1 cellular context compared by ENCODE assay signal in the genomic region with DNA sequence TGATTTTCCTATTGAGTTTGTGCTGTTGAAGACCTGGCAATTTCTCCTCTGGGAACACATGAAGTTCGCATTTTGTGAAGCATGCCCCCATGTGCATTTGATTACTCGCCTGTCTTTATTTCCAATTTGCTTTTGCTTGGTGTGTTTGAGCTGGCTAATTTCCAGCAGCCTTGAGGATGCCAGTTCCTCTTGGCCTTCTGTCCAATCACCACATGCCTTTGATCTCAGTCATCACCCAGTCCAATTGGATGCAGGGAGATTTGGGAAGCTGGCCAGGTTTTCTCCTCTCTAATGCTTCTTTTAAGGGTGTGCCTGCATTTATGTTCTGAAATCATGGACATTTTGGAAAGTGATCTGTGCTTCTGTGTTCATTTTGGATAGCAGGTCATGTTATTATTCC.
TF ChIP-seq lines count a peak whose summit lies in the region.

No MANE protein-coding gene starts in this region.

TF ChIP-seq in K562, 482 proteins besides CTCF, POLR2A, EP300 and RAD21:
- TF ChIP-seq ZKSCAN3 (CRISPR knock-in tag; IDR thresholded peaks at IDR 0.05), result no peak
- no peak for TF ChIP-seq POLR3G (IDR thresholded peaks at IDR 0.05; ENCODE audit: extremely low read depth, insufficient read length, insufficient replicate concordance)
- TF ChIP-seq SPI1 (IDR thresholded peaks at IDR 0.05; ENCODE audit: borderline replicate concordance, low read depth, low read length), result 0 out of 2 replicates have a peak, but pooled peaks have one; percentile 3
- no peak for TF ChIP-seq SMARCB1 (IDR thresholded peaks at IDR 0.05; ENCODE audit: insufficient read length, low read depth)
- no peak for TF ChIP-seq ZFP1 (CRISPR knock-in tag; IDR thresholded peaks at IDR 0.05)
- TF ChIP-seq, protein P1, sequence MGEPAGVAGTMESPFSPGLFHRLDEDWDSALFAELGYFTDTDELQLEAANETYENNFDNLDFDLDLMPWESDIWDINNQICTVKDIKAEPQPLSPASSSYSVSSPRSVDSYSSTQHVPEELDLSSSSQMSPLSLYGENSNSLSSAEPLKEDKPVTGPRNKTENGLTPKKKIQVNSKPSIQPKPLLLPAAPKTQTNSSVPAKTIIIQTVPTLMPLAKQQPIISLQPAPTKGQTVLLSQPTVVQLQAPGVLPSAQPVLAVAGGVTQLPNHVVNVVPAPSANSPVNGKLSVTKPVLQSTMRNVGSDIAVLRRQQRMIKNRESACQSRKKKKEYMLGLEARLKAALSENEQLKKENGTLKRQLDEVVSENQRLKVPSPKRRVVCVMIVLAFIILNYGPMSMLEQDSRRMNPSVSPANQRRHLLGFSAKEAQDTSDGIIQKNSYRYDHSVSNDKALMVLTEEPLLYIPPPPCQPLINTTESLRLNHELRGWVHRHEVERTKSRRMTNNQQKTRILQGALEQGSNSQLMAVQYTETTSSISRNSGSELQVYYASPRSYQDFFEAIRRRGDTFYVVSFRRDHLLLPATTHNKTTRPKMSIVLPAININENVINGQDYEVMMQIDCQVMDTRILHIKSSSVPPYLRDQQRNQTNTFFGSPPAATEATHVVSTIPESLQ (CRISPR knock-in tag; IDR thresholded peaks at IDR 0.05), result no peak
- TF ChIP-seq, protein P2, sequence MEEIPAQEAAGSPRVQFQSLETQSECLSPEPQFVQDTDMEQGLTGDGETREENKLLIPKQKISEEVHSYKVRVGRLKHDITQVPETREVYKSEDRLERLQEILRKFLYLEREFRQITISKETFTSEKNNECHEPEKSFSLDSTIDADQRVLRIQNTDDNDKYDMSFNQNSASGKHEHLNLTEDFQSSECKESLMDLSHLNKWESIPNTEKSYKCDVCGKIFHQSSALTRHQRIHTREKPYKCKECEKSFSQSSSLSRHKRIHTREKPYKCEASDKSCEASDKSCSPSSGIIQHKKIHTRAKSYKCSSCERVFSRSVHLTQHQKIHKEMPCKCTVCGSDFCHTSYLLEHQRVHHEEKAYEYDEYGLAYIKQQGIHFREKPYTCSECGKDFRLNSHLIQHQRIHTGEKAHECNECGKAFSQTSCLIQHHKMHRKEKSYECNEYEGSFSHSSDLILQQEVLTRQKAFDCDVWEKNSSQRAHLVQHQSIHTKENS (CRISPR knock-in tag; IDR thresholded peaks at IDR 0.05), result no peak
- no peak for TF ChIP-seq MED1 (CRISPR knock-in tag; IDR thresholded peaks at IDR 0.05; ENCODE audit: borderline replicate concordance)
- peak; percentile 29 for TF ChIP-seq NFIC (IDR thresholded peaks at IDR 0.05)
- TF ChIP-seq PHF20 (IDR thresholded peaks at IDR 0.05; ENCODE audit: partially characterized antibody), result no peak
- no peak for TF ChIP-seq GABPB1 (CRISPR knock-in tag; IDR thresholded peaks at IDR 0.05)
- no peak for TF ChIP-seq KLF1 (tag; IDR thresholded peaks at IDR 0.05)
- no peak for TF ChIP-seq MAFK (IDR thresholded peaks at IDR 0.05; ENCODE audit: low read length)
